In the genomic region with DNA sequence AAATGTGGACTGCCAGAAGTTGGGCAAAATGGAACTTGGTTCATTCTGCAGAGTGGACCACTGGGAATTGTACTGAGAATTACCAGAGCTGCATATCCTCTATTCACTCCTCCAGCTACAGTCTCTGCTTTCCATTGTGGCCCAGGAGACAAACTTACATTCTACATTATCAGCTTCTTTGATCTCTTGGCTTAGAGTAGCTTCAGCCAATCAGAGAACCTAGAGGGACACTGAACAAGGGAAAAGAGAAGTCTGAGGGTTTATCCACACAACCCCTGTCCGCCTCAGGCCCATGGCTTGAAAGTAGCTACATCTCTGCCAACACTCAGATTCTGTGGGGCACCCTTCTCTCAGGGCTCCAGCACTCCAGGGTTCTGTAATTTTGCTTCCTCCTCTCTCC, we compare ENCODE assay signal across 17 cellular contexts.
A peak's percentile ranks its signal among the peaks of the same experiment; 100 is the strongest.
DNase-seq lines count a peak whose midpoint lies in the region; TF ChIP-seq lines count a peak whose summit lies in the region.
"Had no signal": no experiment of that assay in that cellular context is flagged by ENCODE, and none has a peak within 500 bp of the region (broad histone marks: within the 10 kb centered on the region; RNA-seq: fewer than 3 reads in every experiment).

No MANE protein-coding gene starts in this region.

- H3K27ac ChIP-seq in neuronal stem cell (replicated peaks; ENCODE audit: low read length) (no peak overlapping the region), smooth muscle cell (ENCODE audit: low read depth) (no peak overlapping the region), tibial nerve (no peak overlapping the region)

- no peak overlapping the region for H4K8ac ChIP-seq in neuronal stem cell (ENCODE audit: low read depth, low read length)

- no peak overlapping the region for H3K14ac ChIP-seq in neuronal stem cell (ENCODE audit: low read length)

- peak overlapping the region; percentile 3 for H3K27ac Mint-ChIP-seq in activated naive CD4-positive, alpha-beta T cell treated with anti-CD3 and anti-CD28 coated beads, Interleukin-2, amount 10 ng/mL, durations not matched to agents 7 days and 5 days
- H3K27ac Mint-ChIP-seq in endothelial cell (ENCODE audit: unreplicated experiment) = peak overlapping the region; percentile 25
- H3K27ac Mint-ChIP-seq: CD4-positive, alpha-beta T cell; H9 had no signal

- H3K23ac ChIP-seq in neuronal stem cell (ENCODE audit: low read depth, low read length, poor library complexity) = no peak overlapping the region

- no peak overlapping the region for H2AK5ac ChIP-seq in neuronal stem cell (ENCODE audit: low read depth, low read length)

- H4K20me1 ChIP-seq in smooth muscle cell (ENCODE audit: low read depth) = no peaks in the 10 kb centered on the region

- DNase-seq in activated naive CD4-positive, alpha-beta T cell treated with anti-CD3 and anti-CD28 coated beads, Interleukin-2, amount 10 ng/mL, durations not matched to agents 7 days and 5 days = no peak
- no peak for DNase-seq in activated naive CD4-positive, alpha-beta T cell (lab: John Stamatoyannopoulos, UW)
- DNase-seq in OCI-M1 (lab: John Stamatoyannopoulos, UW) (peak; percentile 49), endothelial cell (ENCODE audit: low spot score) (no peak), neuronal stem cell (ENCODE audit: low spot score) (no peak), smooth muscle cell (lab: John Stamatoyannopoulos, UW; ENCODE audit: unreplicated experiment) (no peak), tibial nerve (ENCODE audit: low spot score in 2 of 2) (no peak)
- DNase-seq in activated CD4-positive, CD25-positive, alpha-beta regulatory T cell treated with anti-CD3 and anti-CD28 coated beads, Interleukin-2, amount 50 U/mL, for 72 hours = no peak
- DNase-seq: ACHN; C1 segment of cervical spinal cord; Calu3; CD4-positive, alpha-beta T cell; DMS 273 treated with DMSO at 0.1 percent for 48 hours; DMS79; EL; GOT3; H9 had no signal

- no peaks in the 10 kb centered on the region for H3K79me2 ChIP-seq in smooth muscle cell (ENCODE audit: low read depth)

- H3K27me3 Mint-ChIP-seq in activated naive CD4-positive, alpha-beta T cell treated with anti-CD3 and anti-CD28 coated beads, Interleukin-2, amount 10 ng/mL, durations not matched to agents 7 days and 5 days = peaks cover 13% of the 10 kb centered on the region
- peaks cover 3% of the 10 kb centered on the region for H3K27me3 Mint-ChIP-seq in endothelial cell (ENCODE audit: unreplicated experiment)

- H2BK12ac ChIP-seq in neuronal stem cell (ENCODE audit: low read length) = no peak overlapping the region

- H2AFZ ChIP-seq in neuronal stem cell (ENCODE audit: low read length) (peak overlapping the region; percentile 1), smooth muscle cell (ENCODE audit: low read depth) (no peak overlapping the region)

- H3K4me1 Mint-ChIP-seq in activated naive CD4-positive, alpha-beta T cell treated with anti-CD3 and anti-CD28 coated beads, Interleukin-2, amount 10 ng/mL, durations not matched to agents 7 days and 5 days = peaks cover 35% of the 10 kb centered on the region
- H3K4me1 Mint-ChIP-seq in endothelial cell (ENCODE audit: unreplicated experiment) = peaks cover 6% of the 10 kb centered on the region
- H3K4me1 Mint-ChIP-seq: H9 had no signal

- peaks cover 4% of the 10 kb centered on the region for H3K9me3 Mint-ChIP-seq in activated naive CD4-positive, alpha-beta T cell treated with anti-CD3 and anti-CD28 coated beads, Interleukin-2, amount 10 ng/mL, durations not matched to agents 7 days and 5 days
- H3K9me3 Mint-ChIP-seq in endothelial cell (ENCODE audit: unreplicated experiment) = no peaks in the 10 kb centered on the region
- H3K9me3 Mint-ChIP-seq: CD4-positive, alpha-beta T cell had no signal

- TF ChIP-seq EP300 in tibial nerve (IDR thresholded peaks at IDR 0.05) = no peak

- peaks cover 0 to 7% of the 10 kb centered on the region in 2 donors for H3K4me1 ChIP-seq in neuronal stem cell (ENCODE audit: control insufficient read depth in 2 of 2, insufficient read depth in 1 of 2, low read depth in 1 of 2, low read length in 2 of 2)
- no peaks in the 10 kb centered on the region for H3K4me1 ChIP-seq in smooth muscle cell (ENCODE audit: low read depth)
- peaks cover 0 to 12% (median 0%) of the 10 kb centered on the region in 4 donors for H3K4me1 ChIP-seq in tibial nerve

- no peaks in the 10 kb centered on the region for H3K79me1 ChIP-seq in neuronal stem cell (ENCODE audit: low read depth, low read length)

- H3K27me3 ChIP-seq in neuronal stem cell (ENCODE audit: control insufficient read depth in 3 of 3, insufficient read depth in 3 of 3, low read depth in 1 of 3, low read length in 3 of 3) = no peaks in the 10 kb centered on the region
- no peaks in the 10 kb centered on the region for H3K27me3 ChIP-seq in smooth muscle cell (ENCODE audit: low read depth)
- H3K27me3 ChIP-seq in tibial nerve = no peaks in the 10 kb centered on the region

- WGBS in neuronal stem cell (ENCODE audit: extremely low coverage in 2 of 2, insufficient read length in 2 of 2, insufficient replicate concordance in 1 of 2), 2 donors = no CpG with 5 or more reads among the region's 1 CpG
- WGBS in smooth muscle cell (ENCODE audit: low lambda C conversion rate) = 88% methylated on average over 1 of the region's 1 CpG
- 93 to 94% methylated on average over 1 of the region's 1 CpG for WGBS in tibial nerve, 2 donors

- H3K4ac ChIP-seq in neuronal stem cell (ENCODE audit: low read length) = no peak overlapping the region

- no peak overlapping the region for H3K4me3 Mint-ChIP-seq in activated naive CD4-positive, alpha-beta T cell treated with anti-CD3 and anti-CD28 coated beads, Interleukin-2, amount 10 ng/mL, durations not matched to agents 7 days and 5 days
- H3K4me3 Mint-ChIP-seq in endothelial cell (ENCODE audit: unreplicated experiment) = no peak overlapping the region
- H3K4me3 Mint-ChIP-seq: CD4-positive, alpha-beta T cell; H9 had no signal

- H2BK120ac ChIP-seq in neuronal stem cell (ENCODE audit: low read depth, low read length) = no peak overlapping the region

- no peak overlapping the region for H3K4me3 ChIP-seq in neuronal stem cell (ENCODE audit: low read length in 2 of 2)
- H3K4me3 ChIP-seq in smooth muscle cell = no peak overlapping the region
- H3K4me3 ChIP-seq in tibial nerve = no peak overlapping the region

- H3K9ac ChIP-seq in neuronal stem cell (ENCODE audit: low read depth, low read length, poor library complexity) (no peak overlapping the region), smooth muscle cell (ENCODE audit: low read depth) (no peak overlapping the region)

- no peak for TF ChIP-seq CTCF in endothelial cell (IDR thresholded peaks at IDR 0.05; ENCODE audit: unreplicated experiment)
- TF ChIP-seq CTCF in smooth muscle cell (IDR thresholded peaks at IDR 0.05; ENCODE audit: borderline replicate concordance, insufficient read depth, poor library complexity, severe bottlenecking) = no peak
- no peak for TF ChIP-seq CTCF in tibial nerve (IDR thresholded peaks at IDR 0.05)

- H3K9me3 ChIP-seq in neuronal stem cell (replicated peaks in 1 of 2; ENCODE audit: control insufficient read depth in 2 of 2, insufficient read depth in 1 of 2, low read depth in 1 of 2, low read length in 2 of 2) (peaks cover 0 to 4% of the 10 kb centered on the region in 2 donors), smooth muscle cell (replicated peaks; ENCODE audit: low read depth) (no peaks in the 10 kb centered on the region), tibial nerve (no peaks in the 10 kb centered on the region)

- no peaks in the 10 kb centered on the region for H3K36me3 ChIP-seq in neuronal stem cell (replicated peaks in 1 of 2; ENCODE audit: control insufficient read depth in 2 of 2, insufficient read depth in 2 of 2, low read length in 2 of 2)
- no peaks in the 10 kb centered on the region for H3K36me3 ChIP-seq in smooth muscle cell (ENCODE audit: low read depth)
- no peaks in the 10 kb centered on the region for H3K36me3 ChIP-seq in tibial nerve

- H3F3A ChIP-seq in smooth muscle cell (ENCODE audit: low read depth) = no peaks in the 10 kb centered on the region

- H3K36me3 Mint-ChIP-seq in activated naive CD4-positive, alpha-beta T cell treated with anti-CD3 and anti-CD28 coated beads, Interleukin-2, amount 10 ng/mL, durations not matched to agents 7 days and 5 days = peaks cover 12% of the 10 kb centered on the region
- H3K36me3 Mint-ChIP-seq in endothelial cell (ENCODE audit: low read depth, unreplicated experiment) = no peaks in the 10 kb centered on the region

- no peak for TF ChIP-seq POLR2A in tibial nerve (IDR thresholded peaks at IDR 0.05)

- H2BK5ac ChIP-seq in neuronal stem cell (ENCODE audit: low read length) = no peak overlapping the region

- H3K18ac ChIP-seq in neuronal stem cell (ENCODE audit: low read length) = no peak overlapping the region

- CTCF ChIA-PET in activated naive CD4-positive, alpha-beta T cell treated with anti-CD3 and anti-CD28 coated beads, Interleukin-2, amount 10 ng/mL, durations not matched to agents 7 days and 5 days (lab: Charles Lee) = interaction anchor here (1.1 kb wide), 1 partner anchor 39 kb away, joined by 4 read pairs; no protein-coding TSS in a partner anchor

- H2BK15ac ChIP-seq in neuronal stem cell (ENCODE audit: low read length) = no peak overlapping the region

- H3K4me2 ChIP-seq in neuronal stem cell (ENCODE audit: insufficient read depth, low read length, poor library complexity, severe bottlenecking) (no peak overlapping the region), smooth muscle cell (no peak overlapping the region)

- no peak overlapping the region for H4K91ac ChIP-seq in neuronal stem cell (ENCODE audit: low read depth, low read length, poor library complexity)
